Comparison of ENCODE assay signal across 14 cellular contexts in the genomic region with DNA sequence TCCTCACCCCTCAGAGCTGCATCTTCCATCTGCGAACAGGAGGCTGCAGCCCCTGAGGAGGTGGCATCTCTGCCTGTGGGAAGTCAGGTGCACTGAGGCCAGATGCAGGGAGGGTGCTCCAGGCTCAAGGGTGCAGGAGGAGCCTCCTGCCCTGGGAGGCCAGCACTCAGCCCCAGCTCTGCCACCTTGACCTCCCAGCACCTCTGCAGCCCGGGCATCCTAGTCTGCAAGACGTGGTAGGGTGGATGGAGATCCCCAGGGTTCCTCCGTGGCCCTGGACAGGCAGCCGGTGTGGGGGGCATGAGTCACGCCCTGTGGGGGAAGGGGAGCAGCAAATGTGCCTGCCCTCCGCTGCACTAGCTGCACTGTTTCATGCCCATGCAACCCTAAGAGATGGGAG.
DNase-seq lines count a peak whose midpoint lies in the region; ATAC-seq, FAIRE-seq and TF ChIP-seq lines count a peak whose summit lies in the region.
"Had no signal": no experiment of that assay in that cellular context is flagged by ENCODE, and none has a peak within 500 bp of the region (broad histone marks: within the 10 kb centered on the region; RNA-seq: fewer than 3 reads in every experiment).

No MANE protein-coding gene starts in this region.

- DNase-seq in neuronal stem cell (ENCODE audit: low spot score) (no peak), thyroid gland (no peak), OCI-M2 (lab: John Stamatoyannopoulos, UW; ENCODE audit: unreplicated experiment) (no peak), GM19239 (ENCODE audit: insufficient read length, low spot score) (no peak)
- DNase-seq: Caco-2; CD8-positive, alpha-beta T cell; DND-41; GDM1; GM23248 had no signal

- peaks cover 4 to 75% (median 50%) of the 10 kb centered on the region in 10 experiments; a peak in 19 of 20 replicates for H3K4me1 ChIP-seq in BLaER1 treated with 17β-estradiol and CSF1 and Interleukin-3, amounts not matched to agents 10 nM and 100 nM
- peaks cover 12 to 26% of the 10 kb centered on the region in 2 donors for H3K4me1 ChIP-seq in neuronal stem cell (ENCODE audit: control insufficient read depth in 2 of 2, insufficient read depth in 1 of 2, low read depth in 1 of 2, low read length in 2 of 2)
- peaks cover 48 to 60% of the 10 kb centered on the region in 2 donors for H3K4me1 ChIP-seq in thyroid gland
- H3K4me1 ChIP-seq: Caco-2 had no signal

- peak overlapping the region; percentile 57 for H2BK5ac ChIP-seq in neuronal stem cell (ENCODE audit: low read length)

- H3K36me3 ChIP-seq in BLaER1 treated with 17β-estradiol and CSF1 and Interleukin-3, amounts not matched to agents 10 nM and 100 nM, result no peaks in the 10 kb centered on the region; a peak in 1 of 22 replicates
- H3K36me3 ChIP-seq in neuronal stem cell (replicated peaks in 1 of 2; ENCODE audit: control insufficient read depth in 2 of 2, insufficient read depth in 2 of 2, low read length in 2 of 2) (no peaks in the 10 kb centered on the region), thyroid gland (no peaks in the 10 kb centered on the region)

- peak overlapping the region in 8 of 11 experiments; percentile 56 to 90 (median 82); a peak in 16 of 22 replicates for H3K4me2 ChIP-seq in BLaER1 treated with 17β-estradiol and CSF1 and Interleukin-3, amounts not matched to agents 10 nM and 100 nM
- no peak overlapping the region for H3K4me2 ChIP-seq in neuronal stem cell (ENCODE audit: insufficient read depth, low read length, poor library complexity, severe bottlenecking)

- FAIRE-seq in GM19239 (lab: Jason Lieb, UNC), result no peak
- FAIRE-seq: A204.1, GM12892 had no signal

- no peak overlapping the region for H3K14ac ChIP-seq in neuronal stem cell (ENCODE audit: low read length)

- no CpG with 5 or more reads among the region's 7 CpGs for WGBS in neuronal stem cell (ENCODE audit: extremely low coverage in 2 of 2, insufficient read length in 2 of 2, insufficient replicate concordance in 1 of 2), 2 donors
- 92 to 100% methylated on average over 2 to 5 of the region's 7 CpGs for WGBS in thyroid gland, 2 donors

- peak overlapping the region; percentile 84 for H3K18ac ChIP-seq in neuronal stem cell (ENCODE audit: low read length)

- H3K9me3 ChIP-seq in BLaER1 treated with 17β-estradiol and CSF1 and Interleukin-3, amounts not matched to agents 10 nM and 100 nM (replicated peaks in 1 of 11), result peaks cover 16 to 28% (median 20%) of the 10 kb centered on the region in 11 experiments; a peak in 21 of 22 replicates
- H3K9me3 ChIP-seq in neuronal stem cell (replicated peaks in 1 of 2; ENCODE audit: control insufficient read depth in 2 of 2, insufficient read depth in 1 of 2, low read depth in 1 of 2, low read length in 2 of 2) (peaks cover 3% of the 10 kb centered on the region in 2 donors), thyroid gland (no peaks in the 10 kb centered on the region)
- H3K9me3 ChIP-seq: Caco-2 had no signal

- no peak overlapping the region for H2AFZ ChIP-seq in neuronal stem cell (ENCODE audit: low read length)
- H2AFZ ChIP-seq: GM23248 had no signal

- H3K9ac ChIP-seq in BLaER1 treated with 17β-estradiol and CSF1 and Interleukin-3, amounts not matched to agents 10 nM and 100 nM, result no peak overlapping the region
- no peak overlapping the region for H3K9ac ChIP-seq in neuronal stem cell (ENCODE audit: low read depth, low read length, poor library complexity)

- H2BK12ac ChIP-seq in neuronal stem cell (ENCODE audit: low read length), result peak overlapping the region; percentile 2

- ATAC-seq in GM21381 (IDR thresholded peaks at IDR 0.05; ENCODE audit: unreplicated experiment), result no peak
- ATAC-seq: CD8-positive, alpha-beta T cell had no signal

- H4K91ac ChIP-seq in neuronal stem cell (ENCODE audit: low read depth, low read length, poor library complexity), result no peak overlapping the region

- H2BK120ac ChIP-seq in neuronal stem cell (ENCODE audit: low read depth, low read length), result no peak overlapping the region

- H3K27ac ChIP-seq in BLaER1 treated with 17β-estradiol and CSF1 and Interleukin-3, amounts not matched to agents 10 nM and 100 nM, result no peak overlapping the region
- H3K27ac ChIP-seq in VCaP (peak overlapping the region; percentile 69; the same call in 1 of the 2 replicates), neuronal stem cell (replicated peaks; ENCODE audit: low read length) (no peak overlapping the region), thyroid gland (peak overlapping the region; percentile 92 to 97 (median 96))

- no peak for TF ChIP-seq POLR2A in thyroid gland (IDR thresholded peaks at IDR 0.05)

- H4K20me1 ChIP-seq in BLaER1 treated with 17β-estradiol and CSF1 and Interleukin-3, amounts not matched to agents 10 nM and 100 nM, result peaks cover 0 to 12% (median 0%) of the 10 kb centered on the region in 11 experiments; a peak in 4 of 22 replicates

- H3K79me1 ChIP-seq in neuronal stem cell (ENCODE audit: low read depth, low read length), result no peaks in the 10 kb centered on the region

- H4K8ac ChIP-seq in neuronal stem cell (ENCODE audit: low read depth, low read length), result no peak overlapping the region

- intact Hi-C loops in thyroid gland (cut with DNase I), result loop anchor here (5.0 kb wide), 1 partner anchor 33 kb away; no protein-coding TSS in a partner anchor

- no peak overlapping the region for H3K4me3 ChIP-seq in BLaER1 treated with 17β-estradiol and CSF1 and Interleukin-3, amounts not matched to agents 10 nM and 100 nM
- H3K4me3 ChIP-seq in neuronal stem cell (ENCODE audit: low read length in 2 of 2) (no peak overlapping the region), thyroid gland (replicated peaks in 1 of 3) (no peak overlapping the region)
- H3K4me3 ChIP-seq: GM23248 had no signal

- peak overlapping the region; percentile 59 for H3K23ac ChIP-seq in neuronal stem cell (ENCODE audit: low read depth, low read length, poor library complexity)

- no peak overlapping the region for H3K4ac ChIP-seq in neuronal stem cell (ENCODE audit: low read length)

- peak overlapping the region; percentile 6 for H2BK15ac ChIP-seq in neuronal stem cell (ENCODE audit: low read length)

- H3K27me3 ChIP-seq in BLaER1 treated with 17β-estradiol and CSF1 and Interleukin-3, amounts not matched to agents 10 nM and 100 nM, result peaks cover 0 to 17% (median 0%) of the 10 kb centered on the region in 11 experiments; a peak in 2 of 22 replicates
- H3K27me3 ChIP-seq in neuronal stem cell (ENCODE audit: control insufficient read depth in 3 of 3, insufficient read depth in 3 of 3, low read depth in 1 of 3, low read length in 3 of 3) (peaks cover 0 to 15% (median 0%) of the 10 kb centered on the region in 3 experiments), thyroid gland (no peaks in the 10 kb centered on the region)

- TF ChIP-seq CTCF in VCaP (conservative IDR thresholded peaks at IDR 0.05), result no peak
- TF ChIP-seq CTCF in thyroid gland (IDR thresholded peaks at IDR 0.05), result no peak

- H2AK5ac ChIP-seq in neuronal stem cell (ENCODE audit: low read depth, low read length), result peak overlapping the region; percentile 90

Comparison
In these comparisons a context has a peak if more than half of its experiments do, and no peak if none do; other contexts are left out.
1. H3K27ac ChIP-seq: peak in VCaP (single experiment) and thyroid gland (3 of 3); none in BLaER1 treated with 17β-estradiol and CSF1 and Interleukin-3, amounts not matched to agents 10 nM and 100 nM (0 of 11) and neuronal stem cell (single experiment).